In the genomic region with DNA sequence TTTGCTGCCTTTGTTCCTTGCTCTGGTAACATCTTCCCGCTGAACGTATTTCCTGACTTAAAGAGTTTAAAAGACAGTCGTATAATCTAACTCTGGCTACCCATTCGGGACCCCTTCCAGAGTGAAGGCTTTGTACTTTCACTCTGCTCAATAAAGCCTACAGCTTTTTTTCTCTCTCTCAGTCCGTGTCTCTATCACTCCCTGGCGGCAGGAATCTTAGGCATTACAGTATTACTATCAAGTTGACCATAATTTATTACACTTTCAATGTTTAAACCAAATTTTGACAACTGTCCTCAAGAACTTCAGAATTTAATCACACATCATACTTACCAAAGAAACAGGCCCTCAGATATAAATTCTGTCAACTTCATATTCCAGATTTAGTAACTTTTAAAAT, we compare ENCODE assay signal across 10 cellular contexts.
DNase-seq lines count a peak whose midpoint lies in the region; ATAC-seq, FAIRE-seq and TF ChIP-seq lines count a peak whose summit lies in the region.
"Had no signal": no experiment of that assay in that cellular context is flagged by ENCODE, and none has a peak within 500 bp of the region (broad histone marks: within the 10 kb centered on the region; RNA-seq: fewer than 3 reads in every experiment).

No MANE protein-coding gene starts in this region.

- ATAC-seq in GM21825 (IDR thresholded peaks at IDR 0.05; ENCODE audit: unreplicated experiment), result no peak

- POLR2A ChIA-PET in activated CD4-positive, alpha-beta memory T cell treated with anti-CD3 and anti-CD28 coated beads for 36 hours (lab: Charles Lee), result no interaction called here

- H3K9me3 Mint-ChIP-seq in endothelial cell (ENCODE audit: unreplicated experiment), result no peaks in the 10 kb centered on the region
- H3K9me3 Mint-ChIP-seq in activated CD4-positive, alpha-beta memory T cell treated with anti-CD3 and anti-CD28 coated beads for 36 hours, result peaks cover 8% of the 10 kb centered on the region

- no peak overlapping the region for H3K27ac ChIP-seq in C4-2B

- no peak overlapping the region for H3K4me3 Mint-ChIP-seq in endothelial cell (ENCODE audit: unreplicated experiment)
- no peak overlapping the region for H3K4me3 Mint-ChIP-seq in activated CD4-positive, alpha-beta memory T cell treated with anti-CD3 and anti-CD28 coated beads for 36 hours
- H3K4me3 Mint-ChIP-seq: activated naive CD4-positive, alpha-beta T cell treated with anti-CD3 and anti-CD28 coated beads, Interleukin-2, amount 50 U/mL, for 24 hours had no signal

- no peak for TF ChIP-seq POLR2A in GM12891 (IDR thresholded peaks at IDR 0.05; ENCODE audit: low read depth, low read length)

- no peak for FAIRE-seq in GM12891 (lab: Jason Lieb, UNC)

- H3K4me1 Mint-ChIP-seq in endothelial cell (ENCODE audit: unreplicated experiment), result peaks cover 5% of the 10 kb centered on the region
- no peaks in the 10 kb centered on the region for H3K4me1 Mint-ChIP-seq in activated CD4-positive, alpha-beta memory T cell treated with anti-CD3 and anti-CD28 coated beads for 36 hours (ENCODE audit: low read depth)
- H3K4me1 Mint-ChIP-seq: activated naive CD4-positive, alpha-beta T cell treated with anti-CD3 and anti-CD28 coated beads, Interleukin-2, amount 50 U/mL, for 24 hours had no signal

- intact Hi-C loops in activated CD4-positive, alpha-beta memory T cell treated with anti-CD3 and anti-CD28 coated beads for 36 hours (cut with micrococcal nuclease), result no loop called here

- peaks cover 3% of the 10 kb centered on the region for H3K27me3 Mint-ChIP-seq in endothelial cell (ENCODE audit: unreplicated experiment)
- H3K27me3 Mint-ChIP-seq in activated CD4-positive, alpha-beta memory T cell treated with anti-CD3 and anti-CD28 coated beads for 36 hours, result no peaks in the 10 kb centered on the region
- H3K27me3 Mint-ChIP-seq: activated naive CD4-positive, alpha-beta T cell treated with anti-CD3 and anti-CD28 coated beads, Interleukin-2, amount 50 U/mL, for 24 hours had no signal

- H3K36me3 Mint-ChIP-seq in endothelial cell (ENCODE audit: low read depth, unreplicated experiment), result no peaks in the 10 kb centered on the region
- no peaks in the 10 kb centered on the region for H3K36me3 Mint-ChIP-seq in activated CD4-positive, alpha-beta memory T cell treated with anti-CD3 and anti-CD28 coated beads for 36 hours
- H3K36me3 Mint-ChIP-seq: activated naive CD4-positive, alpha-beta T cell treated with anti-CD3 and anti-CD28 coated beads, Interleukin-2, amount 50 U/mL, for 24 hours had no signal

- CTCF ChIA-PET in activated CD4-positive, alpha-beta memory T cell treated with anti-CD3 and anti-CD28 coated beads for 36 hours (lab: Charles Lee), result no interaction called here

- TF ChIP-seq CTCF in C4-2B (conservative IDR thresholded peaks at IDR 0.05) (peak; percentile 84), endothelial cell (IDR thresholded peaks at IDR 0.05; ENCODE audit: unreplicated experiment) (peak; percentile 37)

- DNase-seq in NCI-H460 (ENCODE audit: extremely low read depth, low read depth) (peak; percentile 61), endothelial cell (ENCODE audit: low spot score) (peak; percentile 28), mucosa of gallbladder (ENCODE audit: low spot score) (peak; percentile 20), GM12891 (ENCODE audit: insufficient read length, low spot score) (no peak), D341Med (ENCODE audit: low spot score) (no peak)
- DNase-seq in activated CD4-positive, alpha-beta memory T cell treated with anti-CD3 and anti-CD28 coated beads for 36 hours, result no peak
- DNase-seq: C1 segment of cervical spinal cord had no signal

- H3K27ac Mint-ChIP-seq in endothelial cell (ENCODE audit: unreplicated experiment), result no peak overlapping the region
- H3K27ac Mint-ChIP-seq in activated CD4-positive, alpha-beta memory T cell treated with anti-CD3 and anti-CD28 coated beads for 36 hours, result no peak overlapping the region
- H3K27ac Mint-ChIP-seq: activated naive CD4-positive, alpha-beta T cell treated with anti-CD3 and anti-CD28 coated beads, Interleukin-2, amount 50 U/mL, for 24 hours had no signal

TF ChIP-seq in GM12891, 5 proteins besides CTCF, POLR2A, EP300 and RAD21:
- TF ChIP-seq POLR2AphosphoS5 (IDR thresholded peaks at IDR 0.05; ENCODE audit: low read depth, low read length), result no peak
- TF ChIP-seq POU2F2 (IDR thresholded peaks at IDR 0.05; ENCODE audit: low read depth, low read length), result no peak
- no peak for TF ChIP-seq SPI1 (IDR thresholded peaks at IDR 0.05; ENCODE audit: low read depth, low read length)

Comparison
In these comparisons a context has a peak if more than half of its experiments do, and no peak if none do; other contexts are left out.
1. DNase-seq: peak in NCI-H460 (single experiment), endothelial cell (single experiment) and mucosa of gallbladder (single experiment); none in activated CD4-positive, alpha-beta memory T cell treated with anti-CD3 and anti-CD28 coated beads for 36 hours (single experiment), GM12891 (single experiment) and D341Med (single experiment).